ENCODE assay signal across 9 cellular contexts in genomic region chr6:44593539-44593944, GRCh38.
DNase-seq lines count a peak whose midpoint lies in the region; ATAC-seq, FAIRE-seq and TF ChIP-seq lines count a peak whose summit lies in the region.
"Had no signal": no experiment of that assay in that cellular context is flagged by ENCODE, and none has a peak within 500 bp of the region (broad histone marks: within the 10 kb centered on the region; RNA-seq: fewer than 3 reads in every experiment).

No MANE protein-coding gene starts in this region.

- H3K79me2 ChIP-seq in PC-3 (ENCODE audit: low read length), result no peaks in the 10 kb centered on the region

- H3K36me3 ChIP-seq in PC-3 (ENCODE audit: low read depth, low read length), result no peaks in the 10 kb centered on the region

- ATAC-seq in PC-3 (peak; percentile 51), left cardiac atrium (peak in 1 of 2 donors; percentile 63), GM21360 (IDR thresholded peaks at IDR 0.05; ENCODE audit: unreplicated experiment) (no peak), HG03025 (IDR thresholded peaks at IDR 0.05; ENCODE audit: low FRiP score, unreplicated experiment) (no peak)

- no peaks in the 10 kb centered on the region for H3K4me1 ChIP-seq in PC-3 (ENCODE audit: insufficient read depth, low read length)

- H3K9me3 Mint-ChIP-seq in activated T-cell treated with anti-CD3 and anti-CD28 coated beads, Interleukin-2, amount 50 U/mL, for 24 hours, result no peaks in the 10 kb centered on the region
- H3K9me3 Mint-ChIP-seq: dendritic cell treated with granulocyte-macrophage colony-stimulating factor and Interleukin-4, amounts not matched to agents 40 ng/mL and 50 ng/mL, for 4 days had no signal

- peaks cover 3% of the 10 kb centered on the region; the same call in 1 of the 2 replicates for H3K27me3 ChIP-seq in PC-3 (ENCODE audit: low read length)

- H3F3A ChIP-seq in PC-3 (ENCODE audit: low read length, unreplicated experiment), result no peaks in the 10 kb centered on the region

- H3K27ac ChIP-seq in PC-3 (ENCODE audit: low read length), result no peak overlapping the region

- POLR2A ChIA-PET in PC-3 (lab: Charles Lee; ENCODE audit: unreplicated experiment), result interaction anchor here (0.6 kb wide), 2 partner anchors 14 to 141 kb away, joined by 3 to 4 read pairs; no protein-coding TSS in a partner anchor

- no peak overlapping the region for H3K4me3 Mint-ChIP-seq in activated T-cell treated with anti-CD3 and anti-CD28 coated beads, Interleukin-2, amount 50 U/mL, for 24 hours
- H3K4me3 Mint-ChIP-seq: dendritic cell treated with granulocyte-macrophage colony-stimulating factor and Interleukin-4, amounts not matched to agents 40 ng/mL and 50 ng/mL, for 4 days had no signal

- H3K36me3 Mint-ChIP-seq in activated T-cell treated with anti-CD3 and anti-CD28 coated beads, Interleukin-2, amount 50 U/mL, for 24 hours (ENCODE audit: low read depth), result no peaks in the 10 kb centered on the region

- peak; percentile 75 for DNase-seq in EL
- DNase-seq in HTR-8/SVneo (ENCODE audit: insufficient read length, low spot score), result peak; percentile 86
- peak; percentile 74 for DNase-seq in PC-3
- DNase-seq in activated T-cell treated with anti-CD3 and anti-CD28 coated beads, Interleukin-2, amount 50 U/mL, for 24 hours, result peak; percentile 56
- peak; percentile 62 for DNase-seq in left cardiac atrium
- DNase-seq in stimulated activated CD4-positive, alpha-beta T cell treated with anti-CD3 and anti-CD28 coated beads, Interleukin-12 subunit alpha, Interleukin-12 subunit beta, amount 100 ng/mL, for 48 hours (ENCODE audit: low read depth in 2 of 3, low spot score in 1 of 3), result peak; percentile 20 to 65 (median 50)

- CTCF ChIA-PET in PC-3 (lab: Charles Lee), result interaction anchor here (1.1 kb wide), 1 partner anchor 118 kb away, joined by 3 read pairs; no protein-coding TSS in a partner anchor

- H3K27ac Mint-ChIP-seq in activated T-cell treated with anti-CD3 and anti-CD28 coated beads, Interleukin-2, amount 50 U/mL, for 24 hours, result no peak overlapping the region
- H3K27ac Mint-ChIP-seq: dendritic cell treated with granulocyte-macrophage colony-stimulating factor and Interleukin-4, amounts not matched to agents 40 ng/mL and 50 ng/mL, for 4 days had no signal

- peaks cover 22% of the 10 kb centered on the region for H3K27me3 Mint-ChIP-seq in activated T-cell treated with anti-CD3 and anti-CD28 coated beads, Interleukin-2, amount 50 U/mL, for 24 hours

- FAIRE-seq in HTR-8/SVneo (lab: Jason Lieb, UNC), result peak; percentile 70

- no peaks in the 10 kb centered on the region for H3K9me3 ChIP-seq in PC-3 (ENCODE audit: low read length)

- H3K4me1 Mint-ChIP-seq in activated T-cell treated with anti-CD3 and anti-CD28 coated beads, Interleukin-2, amount 50 U/mL, for 24 hours (ENCODE audit: low read depth), result peaks cover 2% of the 10 kb centered on the region

- no peak overlapping the region for H3K4me2 ChIP-seq in PC-3 (ENCODE audit: low read length)

- no peak overlapping the region for H2AFZ ChIP-seq in PC-3 (ENCODE audit: low read length)

- peak; percentile 86 for TF ChIP-seq CTCF in PC-3 (conservative IDR thresholded peaks at IDR 0.05; ENCODE audit: low read depth, low read length)

- no peak overlapping the region for H3K9ac ChIP-seq in PC-3 (ENCODE audit: low read length)

- H3K9me2 ChIP-seq in PC-3 (replicated peaks; ENCODE audit: low read length), result no peaks in the 10 kb centered on the region

- no peak overlapping the region for H3K4me3 ChIP-seq in PC-3 (ENCODE audit: low read length)

- intact Hi-C loops in PC-3 (cut with micrococcal nuclease) (loop anchor here (1.0 to 5.0 kb wide), 2 partner anchors 118 to 1329 kb away; no protein-coding TSS in a partner anchor), left cardiac atrium (cut with DNase I) (no loop called here)

- no TSS peak for BruUV-seq in PC-3 (replicated peaks; lab: Mats Ljungman, UMichigan)

- no peaks in the 10 kb centered on the region for H4K20me1 ChIP-seq in PC-3 (ENCODE audit: low read length)
